8 cellular contexts compared by ENCODE assay signal in the genomic region with DNA sequence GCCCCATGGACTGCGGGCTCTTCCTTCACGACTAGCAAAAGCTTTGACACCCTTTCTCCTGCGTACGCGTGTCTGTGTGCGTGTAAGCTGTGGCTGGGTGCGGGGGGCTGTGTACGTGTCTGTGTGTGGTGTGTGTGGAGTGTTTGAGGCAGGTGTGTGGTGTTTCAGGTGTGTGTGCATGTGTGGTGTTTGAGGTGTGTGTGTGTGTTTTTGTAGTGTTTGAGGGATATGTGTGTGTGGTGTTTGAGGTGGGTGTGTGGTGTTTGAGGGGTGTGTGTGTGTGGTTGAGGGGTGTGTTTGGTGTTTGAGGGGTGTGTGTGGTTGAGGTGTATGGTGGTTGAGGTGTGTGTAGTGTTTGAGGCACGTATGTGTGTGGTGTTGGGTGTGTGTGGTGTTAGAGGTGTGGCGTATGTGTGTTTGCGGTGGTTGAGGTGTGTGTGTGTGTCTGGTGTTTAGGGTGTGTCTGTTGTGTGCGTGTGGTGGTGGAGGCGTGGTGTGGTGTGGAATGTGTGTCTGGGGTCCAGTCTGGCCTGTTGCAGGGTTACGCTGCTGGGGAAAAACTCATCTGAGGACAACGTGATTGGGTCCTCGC. TPM values are rescaled to one million over a fixed set of nuclear protein-coding genes. Genes with fewer than 3 reads are reported as not detected.
DNase-seq lines count a peak whose midpoint lies in the region; ATAC-seq and TF ChIP-seq lines count a peak whose summit lies in the region.

No MANE protein-coding gene starts in this region.

- H3K79me1 ChIP-seq in IMR-90 (ENCODE audit: low read depth in 1 of 2, low read length in 2 of 2): peaks cover 6 to 24% of the 10 kb centered on the region in 2 experiments; a peak in 2 of 4 replicates

- H3K27me3 ChIP-seq in BLaER1 (no peaks in the 10 kb centered on the region), IMR-90 (ENCODE audit: control insufficient read depth, insufficient read depth, low read length) (peaks cover 4% of the 10 kb centered on the region)

- peak overlapping the region; percentile 88 for H3K27ac ChIP-seq in BLaER1
- H3K27ac ChIP-seq in IMR-90 (ENCODE audit: insufficient read depth, low read length): peak overlapping the region; percentile 16
- H3K27ac ChIP-seq in cingulate gyrus (ENCODE audit: low read depth, low read length): peak overlapping the region; percentile 56

- TF ChIP-seq CTCF in IMR-90 (conservative IDR thresholded peaks at IDR 0.05; ENCODE audit: low read depth, low read length) (no peak), natural killer cell (IDR thresholded peaks at IDR 0.05) (no peak)

- TF ChIP-seq POLR2A in IMR-90 (IDR thresholded peaks at IDR 0.05; ENCODE audit: low read depth, low read length): no peak

- H3K4me1 ChIP-seq in BLaER1: peaks cover 34% of the 10 kb centered on the region
- peaks cover 9% of the 10 kb centered on the region; the same call in 1 of the 2 replicates for H3K4me1 ChIP-seq in IMR-90 (ENCODE audit: control insufficient read depth, insufficient read depth, low read length)

- 36% methylated on average over 4 of the region's 16 CpGs; no CpG with 5 or more reads in 1 of the 2 experiments for WGBS in IMR-90 (ENCODE audit: extremely low coverage in 2 of 2, insufficient read length in 1 of 2), 2 experiments

- H3K23ac ChIP-seq in IMR-90 (ENCODE audit: low read depth, low read length): peak overlapping the region; percentile 91

- peak overlapping the region; percentile 94 for H3K4me2 ChIP-seq in BLaER1
- H3K4me2 ChIP-seq in IMR-90 (ENCODE audit: low read depth, low read length): peak overlapping the region; percentile 95

- peak overlapping the region; percentile 16; the same call in 1 of the 2 replicates for H3K56ac ChIP-seq in IMR-90 (ENCODE audit: extremely low read depth, insufficient read depth, low read length)

- peak overlapping the region; percentile 42 for H3K4me3 Mint-ChIP-seq in natural killer cell

- H3K27ac Mint-ChIP-seq in natural killer cell: peak overlapping the region; percentile 77 to 94

- POLR2A ChIA-PET in IMR-90 (lab: Charles Lee; ENCODE audit: unreplicated experiment): no interaction called here

- peak overlapping the region; percentile 86 for H3K4me3 ChIP-seq in BLaER1
- peak overlapping the region; percentile 89 for H3K4me3 ChIP-seq in IMR-90 (ENCODE audit: insufficient read depth, low read depth, low read length)

- no TSS peak for BruUV-seq in IMR-90 (replicated peaks; lab: Mats Ljungman, UMichigan)

- peak overlapping the region; percentile 47 for H4K91ac ChIP-seq in IMR-90 (ENCODE audit: insufficient read depth, low read depth, low read length)

- peaks cover 18% of the 10 kb centered on the region; the same call in 1 of the 2 replicates for H3K36me3 ChIP-seq in BLaER1
- peaks cover 2% of the 10 kb centered on the region; the same call in 1 of the 2 replicates for H3K36me3 ChIP-seq in IMR-90 (ENCODE audit: control insufficient read depth, insufficient read depth, low read length)

- peak overlapping the region; percentile 100 for H2AFZ ChIP-seq in IMR-90 (replicated peaks; ENCODE audit: low read length, poor library complexity)

- DNase-seq in IMR-90: no peak
- DNase-seq in natural killer cell: peak; percentile 61
- no peak for DNase-seq in iPS-NIHi11 (ENCODE audit: low spot score)
- no peak for DNase-seq in kidney tubule cell (ENCODE audit: low spot score)
- DNase-seq in GM19240 (ENCODE audit: insufficient read length, low spot score): no peak

- H3K9me3 ChIP-seq in BLaER1 (no peaks in the 10 kb centered on the region), IMR-90 (ENCODE audit: control insufficient read depth, insufficient read depth, low read length) (no peaks in the 10 kb centered on the region)

- H3K9me1 ChIP-seq in IMR-90 (ENCODE audit: insufficient read depth, low read length): peaks cover 9% of the 10 kb centered on the region

- CTCF ChIA-PET in IMR-90 (lab: Yijun Ruan, JAX): interaction anchor here (0.5 to 0.6 kb wide), 2 partner anchors 38 to 203 kb away, joined by 3 to 4 read pairs; no protein-coding TSS in a partner anchor

- no peak overlapping the region for H2BK120ac ChIP-seq in IMR-90 (ENCODE audit: low read depth, low read length)

- H2BK5ac ChIP-seq in IMR-90 (ENCODE audit: low read depth, low read length, poor library complexity, severe bottlenecking): peak overlapping the region; percentile 46

- ATAC-seq in IMR-90 (ENCODE audit: low read depth): no peak
- peak; percentile 32 to 53 (median 33) for ATAC-seq in natural killer cell
- no peak for ATAC-seq in HG02759 (IDR thresholded peaks at IDR 0.05; ENCODE audit: unreplicated experiment)

- H3K18ac ChIP-seq in IMR-90 (ENCODE audit: low read depth, low read length): 0 out of 2 replicates have a peak overlapping the region, but pooled peaks have one; percentile 5

- H2BK15ac ChIP-seq in IMR-90 (ENCODE audit: low read depth, low read length): peak overlapping the region; percentile 65; the same call in 1 of the 3 replicates

- peak overlapping the region; percentile 22 to 89; a peak in 2 of 4 replicates for H4K8ac ChIP-seq in IMR-90 (ENCODE audit: low read depth in 2 of 2, low read length in 2 of 2)

- intact Hi-C loops in IMR-90 (cut with micrococcal nuclease): loop anchor here (2.0 kb wide), 1 partner anchor 46 kb away; the partner anchor contains the start of gene CHKB
- intact Hi-C loops in natural killer cell (cut with micrococcal nuclease): no loop called here

- H2BK20ac ChIP-seq in IMR-90 (ENCODE audit: low read depth, low read length): no peak overlapping the region

- H3K36me3 Mint-ChIP-seq in natural killer cell: no peaks in the 10 kb centered on the region

- H4K5ac ChIP-seq in IMR-90 (ENCODE audit: low read depth, low read length): peak overlapping the region; percentile 4

- H3K4ac ChIP-seq in IMR-90 (ENCODE audit: low read depth, low read length): peak overlapping the region; percentile 87

- H3K9ac ChIP-seq in BLaER1: peak overlapping the region; percentile 90
- H3K9ac ChIP-seq in IMR-90 (ENCODE audit: low read depth, low read length): peak overlapping the region; percentile 74

- peaks cover 0 to 3% of the 10 kb centered on the region in 2 donors for H3K9me3 Mint-ChIP-seq in natural killer cell

- H3K4me1 Mint-ChIP-seq in natural killer cell: peaks cover 19 to 33% of the 10 kb centered on the region in 2 donors

- peak overlapping the region; percentile 89 for H2AK9ac ChIP-seq in IMR-90 (replicated peaks; ENCODE audit: low read depth, low read length, poor library complexity)

- in situ Hi-C loops in IMR-90 (cut with MboI; ENCODE audit: low sequenced_read_pairs): no loop called here

- no peak for TF ChIP-seq RAD21 in IMR-90 (IDR thresholded peaks at IDR 0.05; ENCODE audit: low read length)

- H4K20me1 ChIP-seq in BLaER1 (no peaks in the 10 kb centered on the region), IMR-90 (ENCODE audit: insufficient read depth, low read length) (0 out of 2 replicates have a peak, but pooled peaks cover 4% of the 10 kb centered on the region)

- H3K27me3 Mint-ChIP-seq in natural killer cell (ENCODE audit: low read depth in 2 of 2): peaks cover 0 to 6% of the 10 kb centered on the region in 2 donors

- dilution Hi-C loops in IMR-90 (cut with HindIII; ENCODE audit: low sequenced_read_pairs, unreplicated experiment): no loop called here

- H2AK5ac ChIP-seq in IMR-90 (ENCODE audit: low read depth, low read length): peak overlapping the region; percentile 98

- H3K14ac ChIP-seq in IMR-90 (replicated peaks; ENCODE audit: low read depth, low read length): peak overlapping the region; percentile 93

TF ChIP-seq in IMR-90, 13 proteins besides CTCF, POLR2A, EP300 and RAD21 (continues in another document):
- TF ChIP-seq MAFK (IDR thresholded peaks at IDR 0.05; ENCODE audit: low read depth, low read length) (no peak), MXI1 (IDR thresholded peaks at IDR 0.05; ENCODE audit: borderline replicate concordance, low read depth, low read length) (no peak), SMC3 (IDR thresholded peaks at IDR 0.05; ENCODE audit: low read depth, low read length) (no peak), MAZ (IDR thresholded peaks at IDR 0.05; ENCODE audit: borderline replicate concordance, low read depth, low read length) (no peak), RFX5 (IDR thresholded peaks at IDR 0.05; ENCODE audit: low read depth, low read length) (no peak), USF2 (IDR thresholded peaks at IDR 0.05; ENCODE audit: low read depth, low read length) (no peak), CHD1 (IDR thresholded peaks at IDR 0.05; ENCODE audit: low read depth, low read length) (no peak)

RNA-seq across cellular contexts. Expression of gene ARSA, which starts 0.7 kb away (rescaled TPM):
- total RNA-seq in IMR-90 (2012; rRNA removed) (3.1 and 3.4 TPM in 2 replicates), natural killer cell (10 to 100 TPM; 69.2 to 77.8 (median 69.3) TPM)
- 24.2 and 30.0 TPM in 2 replicates for polyA plus RNA-seq in IMR-90 (2012; rRNA removed)
- 18.3 and 26.7 TPM in 2 replicates for polyA plus RNA-seq in IMR-90 (2012; cell fraction: cytosol; rRNA removed)
- polyA plus RNA-seq in IMR-90 (2012; cell fraction: nucleus; rRNA removed; ENCODE audit: low replicate concordance): 71.9 and 207 TPM in 2 replicates

RNA-seq across cellular contexts. Expression of gene MAPK8IP2, which starts 28.0 kb away (rescaled TPM):
- total RNA-seq in IMR-90 (2012; rRNA removed): under 0.01 TPM in 2 replicates
- polyA plus RNA-seq in IMR-90 (2012; rRNA removed): 0.14 and 0.22 TPM in 2 replicates
- 0.05 and 0.29 TPM in 2 replicates for polyA plus RNA-seq in IMR-90 (2012; cell fraction: cytosol; rRNA removed)
- polyA plus RNA-seq in IMR-90 (2012; cell fraction: nucleus; rRNA removed; ENCODE audit: low replicate concordance): 0.30 and 0.50 TPM in 2 replicates
- total RNA-seq in natural killer cell: under 1 TPM; 0.14 to 0.26 (median 0.18) TPM

RNA-seq across cellular contexts. Expression of gene SHANK3, which starts 44.0 kb away (rescaled TPM):
- total RNA-seq in IMR-90 (2012; rRNA removed): 0.18 and 0.28 TPM in 2 replicates
- 1.5 and 2.2 TPM in 2 replicates for polyA plus RNA-seq in IMR-90 (2012; rRNA removed)
- 0.82 and 2.0 TPM in 2 replicates for polyA plus RNA-seq in IMR-90 (2012; cell fraction: cytosol; rRNA removed)
- 5.9 and 11.9 TPM in 2 replicates for polyA plus RNA-seq in IMR-90 (2012; cell fraction: nucleus; rRNA removed; ENCODE audit: low replicate concordance)
- total RNA-seq in natural killer cell: under 1 TPM in 1 of 3 donors, not detected in 2; 0.07 TPM

RNA-seq across cellular contexts. Expression of gene CHKB, which starts 46.0 kb away (rescaled TPM):
- 7.2 and 8.1 TPM in 2 replicates for total RNA-seq in IMR-90 (2012; rRNA removed)
- 35.3 and 36.9 TPM in 2 replicates for polyA plus RNA-seq in IMR-90 (2012; rRNA removed)
- 13.3 and 23.2 TPM in 2 replicates for polyA plus RNA-seq in IMR-90 (2012; cell fraction: cytosol; rRNA removed)
- 222 and 243 TPM in 2 replicates for polyA plus RNA-seq in IMR-90 (2012; cell fraction: nucleus; rRNA removed; ENCODE audit: low replicate concordance)
- total RNA-seq in natural killer cell: 100 to 1,000 TPM; 166 to 204 (median 180) TPM

RNA-seq across cellular contexts. Expression of gene CPT1B, which starts 50.4 kb away (rescaled TPM):
- total RNA-seq in IMR-90 (2012; rRNA removed) (0.36 and 0.56 TPM in 2 replicates), natural killer cell (10 to 100 TPM; 53.1 to 75.7 (median 55.5) TPM)
- polyA plus RNA-seq in IMR-90 (2012; rRNA removed): 1.8 and 2.1 TPM in 2 replicates
- polyA plus RNA-seq in IMR-90 (2012; cell fraction: cytosol; rRNA removed): 0.54 and 0.84 TPM in 2 replicates
- 16.0 and 22.2 TPM in 2 replicates for polyA plus RNA-seq in IMR-90 (2012; cell fraction: nucleus; rRNA removed; ENCODE audit: low replicate concordance)

Comparison
In these comparisons a context has a peak if more than half of its experiments do, and no peak if none do; other contexts are left out.
1. H3K27ac ChIP-seq: peak in every context shown above with its lines; median percentile 88 in BLaER1; 56 in cingulate gyrus; 16 in IMR-90.
2. ATAC-seq: peak in natural killer cell (3 of 3); none in IMR-90 (single experiment) and HG02759 (single experiment).
3. RNA of gene ARSA, which starts 0.7 kb away (total RNA-seq): 69.2 to 77.8 TPM in natural killer cell; 3.1 to 3.4 TPM in IMR-90; every median in the first group is over 10 times any median in the second.